In genomic region chr1:161222175-161223019, GRCh38 we compare ENCODE assay signal across 1 cellular context.
TF ChIP-seq lines count a peak whose summit lies in the region.

No MANE protein-coding gene starts in this region.

TF ChIP-seq in liver, 16 proteins besides CTCF, POLR2A, EP300 and RAD21 (continued from another document):
- TF ChIP-seq NR2F2 (IDR thresholded peaks at IDR 0.05), result no peak
- no peak for TF ChIP-seq EGR1 (IDR thresholded peaks at IDR 0.05; ENCODE audit: low read depth in 2 of 2)
- TF ChIP-seq YY1 (IDR thresholded peaks at IDR 0.05), result no peak
